In genomic region chr13:99297330-99297729, GRCh38 we compare ENCODE assay signal across 20 cellular contexts. TPM values are rescaled to one million over a fixed set of nuclear protein-coding genes. Genes with fewer than 3 reads are reported as not detected.
DNase-seq lines count a peak whose midpoint lies in the region; ATAC-seq and TF ChIP-seq lines count a peak whose summit lies in the region.
"Had no signal": no experiment of that assay in that cellular context is flagged by ENCODE, and none has a peak within 500 bp of the region (broad histone marks: within the 10 kb centered on the region; RNA-seq: fewer than 3 reads in every experiment).

No MANE protein-coding gene starts in this region.

- no peaks in the 10 kb centered on the region for H3K27me3 Mint-ChIP-seq in activated T-cell treated with anti-CD3 and anti-CD28 coated beads, Interleukin-2, amount 50 U/mL, for 4 hours (ENCODE audit: low read depth)
- no peaks in the 10 kb centered on the region for H3K27me3 Mint-ChIP-seq in T-cell
- H3K27me3 Mint-ChIP-seq in chondrocyte (ENCODE audit: low read depth): no peaks in the 10 kb centered on the region
- no peaks in the 10 kb centered on the region for H3K27me3 Mint-ChIP-seq in stimulated activated naive B cell treated with anti-CD40 and anti-IgM and Interleukin-4, amounts not matched to agents 10 μg/mL and 1 μg/mL and 100 μg/mL, for 72 hours

- peak in 1 of 2 donors; percentile 12 for ATAC-seq in activated T-cell treated with anti-CD3 and anti-CD28 coated beads, Interleukin-2, amount 50 U/mL, for 4 hours
- ATAC-seq in T-cell (replicated peaks in 1 of 4) (no peak), HG02973 (IDR thresholded peaks at IDR 0.05; ENCODE audit: unreplicated experiment) (no peak), HG02885 (IDR thresholded peaks at IDR 0.05; ENCODE audit: poor library complexity, unreplicated experiment) (no peak)
- ATAC-seq in stimulated activated naive B cell treated with anti-CD40 and anti-IgM and Interleukin-4, amounts not matched to agents 10 μg/mL and 1 μg/mL and 100 μg/mL, for 72 hours (replicated peaks): no peak

- CTCF ChIA-PET in T-cell (lab: Charles Lee): interaction anchor here in 1 of 2 donors (0.9 to 3.0 kb wide), 8 partner anchors 11 to 138 kb away, joined by 3 to 22 read pairs (median 6); no protein-coding TSS in a partner anchor

- no peak for DNase-seq in activated T-cell treated with anti-CD3 and anti-CD28 coated beads, Interleukin-2, amount 50 U/mL, for 4 hours
- no peak for DNase-seq in activated T-cell treated with anti-CD3 and anti-CD28 coated beads, Interleukin-2, amount 50 U/mL, for 1 hour
- DNase-seq in T-cell (no peak), chondrocyte (ENCODE audit: low spot score) (no peak), hippocampal formation (lab: John Stamatoyannopoulos, UW) (no peak)
- DNase-seq in stimulated activated naive B cell treated with anti-CD40 and anti-IgM and Interleukin-4, amounts not matched to agents 10 μg/mL and 1 μg/mL and 100 μg/mL, for 72 hours: no peak
- DNase-seq: ACHN; activated effector memory CD4-positive, alpha-beta T cell treated with anti-CD3 and anti-CD28 coated beads, Interleukin-2, amount 50 U/mL, for 16 hours; H9; NCI-H1694 treated with DMSO at 0.1 percent for 48 hours; NCI-H446 treated with DMSO at 0.1 percent for 48 hours; retina; Right ventricle myocardium superior had no signal

- H3K4me1 Mint-ChIP-seq in activated T-cell treated with anti-CD3 and anti-CD28 coated beads, Interleukin-2, amount 50 U/mL, for 4 hours (ENCODE audit: low read depth): peaks cover 84% of the 10 kb centered on the region
- H3K4me1 Mint-ChIP-seq in T-cell (peaks cover 86 to 89% (median 87%) of the 10 kb centered on the region in 3 donors), chondrocyte (ENCODE audit: low read depth) (peaks cover 30% of the 10 kb centered on the region)
- H3K4me1 Mint-ChIP-seq in stimulated activated naive B cell treated with anti-CD40 and anti-IgM and Interleukin-4, amounts not matched to agents 10 μg/mL and 1 μg/mL and 100 μg/mL, for 72 hours: peaks cover 49 to 75% of the 10 kb centered on the region in 2 donors
- H3K4me1 Mint-ChIP-seq: neural progenitor cell had no signal

- no peak for TF ChIP-seq CTCF in chondrocyte (IDR thresholded peaks at IDR 0.05)

- H3K9me3 Mint-ChIP-seq in activated T-cell treated with anti-CD3 and anti-CD28 coated beads, Interleukin-2, amount 50 U/mL, for 4 hours: no peaks in the 10 kb centered on the region
- H3K9me3 Mint-ChIP-seq in T-cell (no peaks in the 10 kb centered on the region), chondrocyte (ENCODE audit: low read depth) (no peaks in the 10 kb centered on the region)
- no peaks in the 10 kb centered on the region for H3K9me3 Mint-ChIP-seq in stimulated activated naive B cell treated with anti-CD40 and anti-IgM and Interleukin-4, amounts not matched to agents 10 μg/mL and 1 μg/mL and 100 μg/mL, for 72 hours
- H3K9me3 Mint-ChIP-seq: H9, neural progenitor cell had no signal

- peaks cover 40% of the 10 kb centered on the region for H3K36me3 Mint-ChIP-seq in activated T-cell treated with anti-CD3 and anti-CD28 coated beads, Interleukin-2, amount 50 U/mL, for 4 hours (ENCODE audit: insufficient read depth)
- peaks cover 59% of the 10 kb centered on the region for H3K36me3 Mint-ChIP-seq in T-cell
- peaks cover 8% of the 10 kb centered on the region for H3K36me3 Mint-ChIP-seq in chondrocyte (ENCODE audit: low read depth)
- H3K36me3 Mint-ChIP-seq in stimulated activated naive B cell treated with anti-CD40 and anti-IgM and Interleukin-4, amounts not matched to agents 10 μg/mL and 1 μg/mL and 100 μg/mL, for 72 hours: peaks cover 44 to 60% of the 10 kb centered on the region in 2 donors
- H3K36me3 Mint-ChIP-seq: neural progenitor cell had no signal

- POLR2A ChIA-PET in T-cell (lab: Charles Lee): interaction anchor here (0.5 to 3.7 kb wide), 10 partner anchors 9 to 127 kb away, joined by 3 to 28 read pairs (median 7); partner anchors contain the start of gene GPR183 (in 1 of the 2)

- H3K27ac Mint-ChIP-seq in T-cell (peak overlapping the region; percentile 97 to 99), chondrocyte (ENCODE audit: unreplicated experiment) (peak overlapping the region; percentile 77)
- H3K27ac Mint-ChIP-seq in stimulated activated naive B cell treated with anti-CD40 and anti-IgM and Interleukin-4, amounts not matched to agents 10 μg/mL and 1 μg/mL and 100 μg/mL, for 72 hours: peak overlapping the region; percentile 85
- H3K27ac Mint-ChIP-seq: H9, neural progenitor cell had no signal

- H3K4me3 Mint-ChIP-seq in activated T-cell treated with anti-CD3 and anti-CD28 coated beads, Interleukin-2, amount 50 U/mL, for 4 hours: peak overlapping the region; percentile 68
- H3K4me3 Mint-ChIP-seq in T-cell (peak overlapping the region; percentile 67 to 85 (median 82)), chondrocyte (ENCODE audit: unreplicated experiment) (no peak overlapping the region)
- H3K4me3 Mint-ChIP-seq in stimulated activated naive B cell treated with anti-CD40 and anti-IgM and Interleukin-4, amounts not matched to agents 10 μg/mL and 1 μg/mL and 100 μg/mL, for 72 hours: peak overlapping the region; percentile 65 to 80
- H3K4me3 Mint-ChIP-seq: H9, neural progenitor cell had no signal

RNA-seq across cellular contexts. Expression of gene GPR183, which starts 9.9 kb away (rescaled TPM):
- 10 to 100 TPM; 48.6 to 86.8 (median 65.7) TPM for total RNA-seq in activated T-cell treated with anti-CD3 and anti-CD28 coated beads, Interleukin-2, amount 50 U/mL, for 4 hours
- 100 to 1,000 TPM in 3 of 5 donors, 10 to 100 TPM in 2; 69.9 to 152 (median 100) TPM for total RNA-seq in T-cell
- total RNA-seq in chondrocyte: 0.63 to 5.7 TPM (median 5.7 TPM) in 3 replicates
- total RNA-seq: G401, H9, MCF 10A had no signal

RNA-seq across cellular contexts. Expression of gene GPR18, which starts 39.2 kb away (rescaled TPM):
- total RNA-seq in activated T-cell treated with anti-CD3 and anti-CD28 coated beads, Interleukin-2, amount 50 U/mL, for 4 hours: 1 to 10 TPM; 3.3 to 4.0 (median 3.9) TPM
- total RNA-seq in T-cell (10 to 100 TPM; 15.2 to 26.7 (median 16.7) TPM), chondrocyte (not detected in 3 replicates)
- total RNA-seq: esophagus muscularis mucosa, G401, H9, lung microvascular endothelial cell, MCF 10A, Right ventricle myocardium superior had no signal
